Comparison of ENCODE assay signal across 26 cellular contexts in the genomic region with DNA sequence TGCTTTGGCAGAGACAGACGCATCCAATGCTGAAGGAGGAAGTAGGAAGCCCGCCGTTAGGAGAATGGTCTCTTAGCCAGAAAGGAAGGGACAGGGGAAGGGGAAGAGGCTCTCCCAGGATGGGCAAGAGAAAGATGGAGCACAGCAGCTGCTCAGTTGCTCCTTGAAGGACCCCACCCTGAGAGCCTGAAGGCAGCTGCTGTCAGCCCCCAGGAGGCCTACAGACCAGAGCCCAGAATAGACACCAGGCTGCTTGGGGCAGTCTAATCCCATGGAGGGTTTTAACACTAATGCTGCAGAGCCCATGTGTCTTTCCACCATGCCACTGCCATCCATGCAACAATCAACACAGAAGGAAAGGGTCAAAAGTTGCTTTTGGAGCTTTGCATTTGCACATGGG. TPM values are rescaled to one million over a fixed set of nuclear protein-coding genes. Genes with fewer than 3 reads are reported as not detected.
"Had no signal": no experiment of that assay in that cellular context is flagged by ENCODE, and none has a peak within 500 bp of the region (broad histone marks: within the 10 kb centered on the region; RNA-seq: fewer than 3 reads in every experiment).

No MANE protein-coding gene starts in this region.

- H3K36me3 ChIP-seq: breast epithelium, colonic mucosa, esophagus muscularis mucosa, left ventricle myocardium inferior, neutrophil, thyroid gland had no signal

- H3K4me3 ChIP-seq: breast epithelium, colonic mucosa, dorsolateral prefrontal cortex, esophagus muscularis mucosa, left ventricle myocardium inferior, thyroid gland had no signal

- DNase-seq: activated CD4-positive, alpha-beta T cell treated with anti-CD3 and anti-CD28 coated beads, Interleukin-2, amount 10 ng/mL, durations not matched to agents 7 days and 5 days; activated CD4-positive, CD25-positive, alpha-beta regulatory T cell treated with anti-CD3 and anti-CD28 coated beads, Interleukin-2, amount 50 U/mL, for 72 hours; activated CD8-positive, alpha-beta T cell treated with anti-CD3 and anti-CD28 coated beads for 36 hours; activated naive CD8-positive, alpha-beta T cell treated with anti-CD3 and anti-CD28 coated beads for 36 hours; activated T-cell treated with anti-CD3 and anti-CD28 coated beads, Interleukin-2, amount 50 U/mL, for 24 hours; colonic mucosa; dorsolateral prefrontal cortex; hippocampal formation; left ventricle myocardium inferior; natural killer cell; right cardiac atrium; stimulated activated CD4-positive, alpha-beta T cell treated with anti-CD3 and anti-CD28 coated beads, Interleukin-1b, Interleukin-23, amount 100 ng/mL, for 48 hours; substantia nigra; thyroid gland had no signal

- H3K9me3 ChIP-seq: breast epithelium, colonic mucosa, esophagus muscularis mucosa, left ventricle myocardium inferior, neutrophil, thyroid gland had no signal

- H3K27me3 ChIP-seq: colonic mucosa, thyroid gland had no signal

- H3K4me1 ChIP-seq: breast epithelium, colonic mucosa, esophagus muscularis mucosa, left ventricle myocardium inferior, parathyroid adenoma, thyroid gland had no signal

- H3K79me2 ChIP-seq: parathyroid adenoma had no signal

- H3K27ac ChIP-seq: breast epithelium, colonic mucosa, dorsolateral prefrontal cortex, esophagus muscularis mucosa, left ventricle myocardium inferior, neutrophil, parathyroid adenoma, thyroid gland, VCaP had no signal

- H2AFZ ChIP-seq: parathyroid adenoma had no signal

- H3K9ac ChIP-seq: parathyroid adenoma had no signal

RNA-seq across cellular contexts. Expression of a gene that starts 3.5 kb away (rescaled TPM):
- total RNA-seq: activated CD4-positive, alpha-beta T cell treated with anti-CD3 and anti-CD28 coated beads, Interleukin-2, amount 10 ng/mL, durations not matched to agents 7 days and 5 days; activated CD8-positive, alpha-beta T cell treated with anti-CD3 and anti-CD28 coated beads for 36 hours; activated naive CD8-positive, alpha-beta T cell treated with anti-CD3 and anti-CD28 coated beads for 36 hours; activated T-helper 17 cell treated with anti-CD3 and anti-CD28 coated beads, Interleukin-2, amount 50 U/mL, for 72 hours; astrocyte; breast epithelium; colonic mucosa; dorsolateral prefrontal cortex; esophagus muscularis mucosa; frontal cortex; left ventricle myocardium inferior; lung microvascular endothelial cell; natural killer cell; pulmonary artery endothelial cell; right cardiac atrium; skeletal muscle tissue; T-helper 2 cell treated with Interferon-gamma antibody and Interleukin-4, amounts not matched to agents 100 ng/mL and 5 ng/mL, for 36 hours; thyroid gland had no signal
- polyA plus RNA-seq: right cardiac atrium had no signal
